In the genomic region with DNA sequence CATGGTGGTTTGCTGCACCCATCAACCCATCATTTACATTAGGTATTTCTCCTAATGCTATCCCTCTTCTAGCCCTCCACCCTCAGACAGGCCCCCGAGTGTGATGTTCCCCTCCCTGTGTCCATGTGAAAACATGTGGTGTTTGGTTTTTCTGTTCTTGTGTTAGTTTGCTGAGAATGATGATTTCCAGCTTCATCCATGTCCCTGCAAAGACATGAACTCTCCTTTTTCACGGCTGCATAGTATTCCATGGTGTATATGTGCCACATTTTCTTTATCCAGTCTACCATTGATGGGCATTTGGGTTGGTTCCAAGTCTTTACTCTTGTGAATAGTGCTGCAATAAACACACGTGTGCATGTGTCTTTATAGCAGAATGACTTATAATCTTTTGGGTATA, we compare ENCODE assay signal across 2 cellular contexts.
A peak's percentile ranks its signal among the peaks of the same experiment; 100 is the strongest.
DNase-seq lines count a peak whose midpoint lies in the region; ATAC-seq, FAIRE-seq and TF ChIP-seq lines count a peak whose summit lies in the region.
"Not testable (repeated sequence)": the region's sequence is repeated elsewhere in the genome, so short reads cannot be mapped to it uniquely, and the experiment has no call there.

No MANE protein-coding gene starts in this region.

- H3K79me2 ChIP-seq in K562 (ENCODE audit: control insufficient read depth, insufficient read depth, low read length): not testable (repeated sequence)

- intact Hi-C loops in K562 (cut with micrococcal nuclease): not testable (repeated sequence)

- not testable (repeated sequence) for H3K4me2 ChIP-seq in K562 (ENCODE audit: insufficient read depth, low read length)

- TF ChIP-seq POLR2A in K562 (conservative IDR thresholded peaks at IDR 0.05): not testable (repeated sequence)

- H3K4me3 ChIP-seq in HEK293 (ENCODE audit: low read depth, low read length); K562: not testable (repeated sequence)

- H4K20me1 ChIP-seq in K562 (replicated peaks; ENCODE audit: control insufficient read depth, insufficient read depth, low read length): not testable (repeated sequence)

- not testable (repeated sequence) for TF ChIP-seq CTCF in HEK293 (tag by site-specific recombination; IDR thresholded peaks at IDR 0.05); K562 (IDR thresholded peaks at IDR 0.05 in 2 of 3, conservative IDR thresholded peaks at IDR 0.05 in 1 of 3; ENCODE audit: insufficient read depth in 2 of 3, low read depth in 1 of 3, low read length in 3 of 3)

- H3K36me3 ChIP-seq in HEK293 (ENCODE audit: control insufficient read depth in 2 of 2, insufficient read depth in 1 of 2, low read length in 2 of 2); K562 (ENCODE audit: control insufficient read depth, insufficient read depth, low read length): not testable (repeated sequence)

- in situ Hi-C loops in K562 (cut with MboI): not testable (repeated sequence)

- not testable (repeated sequence) for BruUV-seq in K562 (replicated peaks; lab: Mats Ljungman, UMichigan)

- H3K27me3 ChIP-seq in K562 (ENCODE audit: control insufficient read depth in 2 of 2, insufficient read depth in 2 of 2, low read length in 2 of 2): not testable (repeated sequence)

- POLR2A ChIA-PET in HEK293 (lab: Yijun Ruan, JAX); K562 (lab: Yijun Ruan, JAX): not testable (repeated sequence)

- CTCF ChIA-PET in HEK293 (lab: Yijun Ruan, JAX); K562 (lab: Yijun Ruan, JAX; ENCODE audit: low intra/inter-chr PET ratio): not testable (repeated sequence)

- 3% methylated on average over 3 of the region's 3 CpGs for WGBS in K562 (ENCODE audit: insufficient coverage, low coverage, missing lambda C conversion rate)

- not testable (repeated sequence) for TF ChIP-seq EP300 in K562 (IDR thresholded peaks at IDR 0.05; ENCODE audit: low read length)

- not testable (repeated sequence) for H3K9me1 ChIP-seq in K562 (ENCODE audit: control insufficient read depth, insufficient read depth, low read length)

- not testable (repeated sequence) for FAIRE-seq in K562 (lab: Jason Lieb, UNC)

- DNase-seq in K562 (ENCODE audit: extremely low read depth in 1 of 4, low spot score in 3 of 4): not testable (repeated sequence)

- H3K4me1 ChIP-seq in HEK293 (ENCODE audit: control insufficient read depth, insufficient read depth, low read length); K562 (replicated peaks in 1 of 2; ENCODE audit: control insufficient read depth in 2 of 2, insufficient read depth in 2 of 2, low read length in 2 of 2): not testable (repeated sequence)

- not testable (repeated sequence) for H3K9ac ChIP-seq in K562 (ENCODE audit: insufficient read depth in 1 of 2, low read depth in 2 of 2, low read length in 2 of 2)

- ATAC-seq in K562: not testable (repeated sequence)

- TF ChIP-seq RAD21 in K562 (CRISPR knock-in tag; conservative IDR thresholded peaks at IDR 0.05 in 1 of 2, IDR thresholded peaks at IDR 0.05 in 1 of 2): not testable (repeated sequence)

- H3K9me3 ChIP-seq in HEK293 (ENCODE audit: control insufficient read depth, insufficient read depth, low read depth, low read length); K562 (replicated peaks; ENCODE audit: control insufficient read depth, insufficient read depth, low read depth, low read length): not testable (repeated sequence)

- H3K27ac ChIP-seq in HEK293 (ENCODE audit: extremely low read depth, low read depth, low read length); K562 (ENCODE audit: extremely low read depth, low read depth, low read length): not testable (repeated sequence)

- H2AFZ ChIP-seq in K562 (ENCODE audit: low read depth, low read length): not testable (repeated sequence)

TF ChIP-seq in HEK293, 187 proteins besides CTCF, POLR2A, EP300 and RAD21:
- peak; percentile 84; the same call in 1 of the 2 replicates for TF ChIP-seq ZNF146 (tag by site-specific recombination; IDR thresholded peaks at IDR 0.05)

TF ChIP-seq in K562, 482 proteins besides CTCF, POLR2A, EP300 and RAD21:
- TF ChIP-seq ZNF146 (CRISPR knock-in tag; IDR thresholded peaks at IDR 0.05; ENCODE audit: unreplicated experiment): peak; percentile 64
